Comparison of ENCODE assay signal across 17 cellular contexts in genomic region chr2:2877427-2877826, GRCh38.
A peak's percentile ranks its signal among the peaks of the same experiment; 100 is the strongest.
DNase-seq lines count a peak whose midpoint lies in the region; ATAC-seq and TF ChIP-seq lines count a peak whose summit lies in the region.
"Had no signal": no experiment of that assay in that cellular context is flagged by ENCODE, and none has a peak within 500 bp of the region (broad histone marks: within the 10 kb centered on the region; RNA-seq: fewer than 3 reads in every experiment).

No MANE protein-coding gene starts in this region.

- H3K9me3 ChIP-seq in testis = no peaks in the 10 kb centered on the region
- H3K9me3 ChIP-seq: SJCRH30 had no signal

- no peak for TF ChIP-seq POLR2A in testis (IDR thresholded peaks at IDR 0.05)

- in situ Hi-C loops in SK-MEL-5 (cut with HindIII; ENCODE audit: low pct_unique_long_range_greater_than_20kb, low sequenced_read_pairs) = no loop called here

- TF ChIP-seq CTCF in testis (IDR thresholded peaks at IDR 0.05) = no peak

- H3K4me3 ChIP-seq in testis = no peak overlapping the region
- H3K4me3 ChIP-seq: GM12878, K562, SJCRH30 had no signal

- H3K27ac ChIP-seq in testis = no peak overlapping the region
- H3K27ac ChIP-seq: HL-60, SJCRH30 had no signal

- no peak overlapping the region for H3K4me3 Mint-ChIP-seq in activated CD4-positive, alpha-beta memory T cell treated with anti-CD3 and anti-CD28 coated beads, Interleukin-2, amount 10 ng/mL, durations not matched to agents 7 days and 5 days
- H3K4me3 Mint-ChIP-seq: CD14-positive monocyte had no signal

- H3K4me1 Mint-ChIP-seq in activated CD4-positive, alpha-beta memory T cell treated with anti-CD3 and anti-CD28 coated beads, Interleukin-2, amount 10 ng/mL, durations not matched to agents 7 days and 5 days = no peaks in the 10 kb centered on the region
- H3K4me1 Mint-ChIP-seq: CD14-positive monocyte had no signal

- H3K27ac Mint-ChIP-seq in activated CD4-positive, alpha-beta memory T cell treated with anti-CD3 and anti-CD28 coated beads, Interleukin-2, amount 10 ng/mL, durations not matched to agents 7 days and 5 days = no peak overlapping the region
- H3K27ac Mint-ChIP-seq: CD14-positive monocyte had no signal

- no peaks in the 10 kb centered on the region for H3K4me1 ChIP-seq in testis
- H3K4me1 ChIP-seq: Caco-2, SJCRH30 had no signal

- CTCF ChIA-PET in activated CD4-positive, alpha-beta memory T cell treated with anti-CD3 and anti-CD28 coated beads, Interleukin-2, amount 10 ng/mL, durations not matched to agents 7 days and 5 days (lab: Charles Lee) = no interaction called here

- H3K27me3 Mint-ChIP-seq in activated CD4-positive, alpha-beta memory T cell treated with anti-CD3 and anti-CD28 coated beads, Interleukin-2, amount 10 ng/mL, durations not matched to agents 7 days and 5 days = no peaks in the 10 kb centered on the region

- H3K36me3 Mint-ChIP-seq in activated CD4-positive, alpha-beta memory T cell treated with anti-CD3 and anti-CD28 coated beads, Interleukin-2, amount 10 ng/mL, durations not matched to agents 7 days and 5 days (ENCODE audit: low read depth) = no peaks in the 10 kb centered on the region
- H3K36me3 Mint-ChIP-seq: CD14-positive monocyte had no signal

- no peaks in the 10 kb centered on the region for H3K27me3 ChIP-seq in testis
- H3K27me3 ChIP-seq: SJCRH30 had no signal

- no peaks in the 10 kb centered on the region for H3K9me3 Mint-ChIP-seq in activated CD4-positive, alpha-beta memory T cell treated with anti-CD3 and anti-CD28 coated beads, Interleukin-2, amount 10 ng/mL, durations not matched to agents 7 days and 5 days

- H3K36me3 ChIP-seq in testis (ENCODE audit: low read depth, missing control alignments) = no peaks in the 10 kb centered on the region
- H3K36me3 ChIP-seq: SJCRH30 had no signal

- intact Hi-C loops in testis (cut with DNase I; ENCODE audit: low total_unique reads) = no loop called here

- POLR2A ChIA-PET in activated CD4-positive, alpha-beta memory T cell treated with anti-CD3 and anti-CD28 coated beads, Interleukin-2, amount 10 ng/mL, durations not matched to agents 7 days and 5 days (lab: Charles Lee) = no interaction called here

- ATAC-seq in GM21528 (IDR thresholded peaks at IDR 0.05; ENCODE audit: low FRiP score, unreplicated experiment) = no peak
- ATAC-seq: GM12878, K562 had no signal

- DNase-seq in NCI-H2227 (lab: John Stamatoyannopoulos, UW; ENCODE audit: unreplicated experiment) (peak; percentile 6), NCI-H2227 treated with DMSO at 0.1 percent for 48 hours (lab: John Stamatoyannopoulos, UW) (no peak), SK-MEL-5 (ENCODE audit: low read depth, low spot score) (peak; percentile 8), left kidney (ENCODE audit: low read depth, low spot score) (peak; percentile 49), testis (peak; percentile 17), DMS53 treated with DMSO at 0.1 percent for 48 hours (lab: John Stamatoyannopoulos, UW; ENCODE audit: unreplicated experiment) (no peak)
- DNase-seq in activated CD4-positive, alpha-beta memory T cell treated with anti-CD3 and anti-CD28 coated beads, Interleukin-2, amount 10 ng/mL, durations not matched to agents 7 days and 5 days = no peak
- DNase-seq: Caco-2, DMS79, NCI-H1092 treated with DMSO at 0.1 percent for 48 hours, NCI-H1694 treated with DMSO at 0.1 percent for 48 hours, SJCRH30 had no signal

- WGBS in testis, 2 donors = 60 to 61% methylated on average over 12 to 13 of the region's 13 CpGs

Comparison
In these comparisons a context has a peak if more than half of its experiments do, and no peak if none do; other contexts are left out.
1. DNase-seq: peak in NCI-H2227 (single experiment), SK-MEL-5 (single experiment), left kidney (single experiment) and testis (single experiment); none in NCI-H2227 treated with DMSO at 0.1 percent for 48 hours (single experiment), DMS53 treated with DMSO at 0.1 percent for 48 hours (single experiment) and activated CD4-positive, alpha-beta memory T cell treated with anti-CD3 and anti-CD28 coated beads, Interleukin-2, amount 10 ng/mL, durations not matched to agents 7 days and 5 days (single experiment).